19 cellular contexts compared by ENCODE assay signal in the genomic region with DNA sequence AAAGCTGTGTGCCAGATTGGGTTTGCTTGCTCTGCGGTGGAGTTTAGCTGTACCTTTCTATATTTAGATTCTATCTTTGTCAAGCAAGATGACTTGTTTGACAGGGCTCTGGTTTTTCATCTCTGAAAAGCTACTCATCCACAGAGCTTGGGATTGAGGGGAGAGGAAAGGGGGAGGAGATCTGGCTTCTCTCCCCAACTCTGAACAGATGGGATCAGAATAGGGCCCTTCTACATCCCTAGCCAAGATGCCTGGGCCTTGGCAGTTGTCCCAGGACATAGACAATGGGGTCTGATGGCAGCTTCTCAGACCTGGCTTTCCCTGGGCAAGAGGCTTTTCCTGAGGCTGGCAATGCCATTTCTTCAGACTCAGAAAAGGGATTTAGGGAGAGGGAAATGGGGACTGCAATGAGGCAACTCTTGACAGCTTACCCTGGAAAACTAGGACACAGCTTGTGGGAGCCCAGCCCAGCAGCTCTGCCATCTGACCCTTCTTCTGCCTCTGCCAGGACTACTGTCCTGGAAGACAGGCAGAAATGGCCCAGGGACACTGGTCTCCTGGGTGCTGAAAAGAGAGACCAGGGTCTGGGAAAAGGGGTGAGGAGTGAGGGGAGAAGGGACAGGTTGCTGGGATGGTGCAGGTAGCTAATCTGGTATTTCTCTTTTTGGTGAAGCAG. TPM values are rescaled to one million over a fixed set of nuclear protein-coding genes. Genes with fewer than 3 reads are reported as not detected.
DNase-seq lines count a peak whose midpoint lies in the region; ATAC-seq and TF ChIP-seq lines count a peak whose summit lies in the region.
"Had no signal": no experiment of that assay in that cellular context is flagged by ENCODE, and none has a peak within 500 bp of the region (broad histone marks: within the 10 kb centered on the region; RNA-seq: fewer than 3 reads in every experiment).

No MANE protein-coding gene starts in this region.

- no peak for ATAC-seq in GM18868 (IDR thresholded peaks at IDR 0.05; ENCODE audit: unreplicated experiment)
- ATAC-seq: activated T-cell treated with anti-CD3 and anti-CD28 coated beads, Interleukin-2, amount 50 U/mL, for 72 hours; pancreas; Right ventricle myocardium inferior had no signal

- peak; percentile 8 for DNase-seq in NCI-H1105 treated with DMSO at 0.1 percent for 48 hours (lab: John Stamatoyannopoulos, UW)
- DNase-seq in NCI-H1105 (lab: John Stamatoyannopoulos, UW) = no peak
- DNase-seq in WERI-Rb-1 = peak; percentile 40
- peak; percentile 92 for DNase-seq in inferior parietal cortex (ENCODE audit: extremely low spot score)
- DNase-seq in DMS53 (lab: John Stamatoyannopoulos, UW) = no peak
- no peak for DNase-seq in T-helper 9 cell
- DNase-seq: activated naive CD8-positive, alpha-beta T cell treated with anti-CD3 and anti-CD28 coated beads for 36 hours; activated T-cell treated with anti-CD3 and anti-CD28 coated beads, Interleukin-2, amount 50 U/mL, for 72 hours; effector memory CD4-positive, alpha-beta T cell; esophagus squamous epithelium; glutamatergic neuron; immature natural killer cell; NCI-H345; pancreas; spleen had no signal

- H3K27me3 ChIP-seq in WERI-Rb-1 (ENCODE audit: insufficient read depth, low read depth, severe bottlenecking) (no peaks in the 10 kb centered on the region), skeletal muscle tissue (ENCODE audit: control insufficient read depth in 3 of 3, insufficient read depth in 3 of 3, low read length in 3 of 3) (no peaks in the 10 kb centered on the region)

- no peak for TF ChIP-seq CTCF in WERI-Rb-1 (IDR thresholded peaks at IDR 0.05; ENCODE audit: low read depth, low read length)

- H3K9ac ChIP-seq in skeletal muscle tissue (ENCODE audit: low read depth in 1 of 3, low read length in 3 of 3) = no peak overlapping the region
- H3K9ac ChIP-seq: KMS-11 had no signal

- H3K9me3 ChIP-seq in WERI-Rb-1 (ENCODE audit: severe bottlenecking) (peaks cover 5% of the 10 kb centered on the region), skeletal muscle tissue (ENCODE audit: control insufficient read depth in 3 of 3, low read length in 3 of 3) (no peaks in the 10 kb centered on the region)
- H3K9me3 ChIP-seq: esophagus squamous epithelium, pancreas, spleen had no signal

- peaks cover 10 to 14% (median 12%) of the 10 kb centered on the region in 3 donors for H3K4me1 ChIP-seq in skeletal muscle tissue (ENCODE audit: control insufficient read depth in 3 of 3, insufficient read depth in 3 of 3, low read length in 3 of 3)
- H3K4me1 ChIP-seq: esophagus squamous epithelium, pancreas, spleen had no signal

- H3K36me3 ChIP-seq in WERI-Rb-1 = no peaks in the 10 kb centered on the region
- H3K36me3 ChIP-seq in skeletal muscle tissue (ENCODE audit: control insufficient read depth in 3 of 3, insufficient read depth in 3 of 3, low read length in 3 of 3) = no peaks in the 10 kb centered on the region
- H3K36me3 ChIP-seq: esophagus squamous epithelium, pancreas, spleen had no signal

- H3K27ac ChIP-seq in WERI-Rb-1 = peak overlapping the region; percentile 81
- peak overlapping the region; percentile 13 for H3K27ac ChIP-seq in skeletal muscle tissue (ENCODE audit: low read depth, low read length)
- H3K27ac ChIP-seq: esophagus squamous epithelium, KMS-11, pancreas, spleen had no signal

- H3K4me3 ChIP-seq in WERI-Rb-1 (ENCODE audit: low read depth, low read length) (no peak overlapping the region), skeletal muscle tissue (ENCODE audit: low read length in 3 of 3) (peak overlapping the region in 1 of 3 donors; percentile 3)
- H3K4me3 ChIP-seq: esophagus squamous epithelium, pancreas, spleen had no signal

RNA-seq across cellular contexts. Expression of a gene that starts 50.2 kb away (rescaled TPM):
- 7.3 TPM for total RNA-seq in skeletal muscle tissue

Comparison
In these comparisons a context has a peak if more than half of its experiments do, and no peak if none do; other contexts are left out.
1. DNase-seq: peak in NCI-H1105 treated with DMSO at 0.1 percent for 48 hours (single experiment), WERI-Rb-1 (single experiment) and inferior parietal cortex (single experiment); none in NCI-H1105 (single experiment), DMS53 (single experiment) and T-helper 9 cell (single experiment).